ENCODE assay signal across 8 cellular contexts in genomic region chr1:111448482-111448917, GRCh38. TPM values are rescaled to one million over a fixed set of nuclear protein-coding genes. Genes with fewer than 3 reads are reported as not detected.
A peak's percentile ranks its signal among the peaks of the same experiment; 100 is the strongest.
DNase-seq lines count a peak whose midpoint lies in the region; ATAC-seq and TF ChIP-seq lines count a peak whose summit lies in the region.

No MANE protein-coding gene starts in this region.

- intact Hi-C loops in activated CD4-positive, alpha-beta T cell treated with anti-CD3 and anti-CD28 coated beads for 36 hours (cut with DNase I, micrococcal nuclease) = loop anchor here (2.0 to 5.0 kb wide), 7 partner anchors 22 to 1169 kb away; partner anchors contain the start of genes CAPZA1 (in 1 of the 2), CEPT1 (in 1 of the 2), DENND2D (in 1 of the 2) and DRAM2 (in 1 of the 2)
- intact Hi-C loops in esophagus muscularis mucosa (cut with DNase I) = no loop called here

- peak overlapping the region; percentile 82 for H3K27ac Mint-ChIP-seq in activated CD4-positive, alpha-beta T cell treated with anti-CD3 and anti-CD28 coated beads for 36 hours

- H3K4me1 ChIP-seq in esophagus muscularis mucosa (peaks cover 45 to 61% (median 54%) of the 10 kb centered on the region in 4 donors), neutrophil (ENCODE audit: control insufficient read depth in 1 of 2, insufficient read depth in 1 of 2, low read depth in 1 of 2, low read length in 1 of 2) (peaks cover 21 to 32% of the 10 kb centered on the region in 2 experiments)

- TF ChIP-seq POLR2A in esophagus muscularis mucosa (IDR thresholded peaks at IDR 0.05; ENCODE audit: low read depth) = no peak

- H3K36me3 ChIP-seq in esophagus muscularis mucosa = peaks cover 17 to 48% (median 30%) of the 10 kb centered on the region in 4 donors
- peaks cover 20% of the 10 kb centered on the region for H3K36me3 ChIP-seq in neutrophil

- DNase-seq in activated CD4-positive, alpha-beta T cell treated with anti-CD3 and anti-CD28 coated beads for 36 hours = peak; percentile 51
- DNase-seq in activated CD4-positive, alpha-beta T cell treated with anti-CD3 and anti-CD28 coated beads for 1 hour = no peak
- peak; percentile 43 for DNase-seq in activated CD4-positive, alpha-beta T cell treated with anti-CD3 and anti-CD28 coated beads for 48 hours
- DNase-seq in esophagus muscularis mucosa (ENCODE audit: extremely low spot score) = no peak
- DNase-seq in mesenteric fat pad (ENCODE audit: low spot score) = no peak

- H3K36me3 Mint-ChIP-seq in activated CD4-positive, alpha-beta T cell treated with anti-CD3 and anti-CD28 coated beads for 36 hours (ENCODE audit: low read depth) = peaks cover 54% of the 10 kb centered on the region

- no peaks in the 10 kb centered on the region for H3K27me3 Mint-ChIP-seq in activated CD4-positive, alpha-beta T cell treated with anti-CD3 and anti-CD28 coated beads for 36 hours

- no peak for TF ChIP-seq EP300 in esophagus muscularis mucosa (IDR thresholded peaks at IDR 0.05)

- POLR2A ChIA-PET in activated CD4-positive, alpha-beta T cell treated with anti-CD3 and anti-CD28 coated beads for 36 hours (lab: Charles Lee) = interaction anchor here (0.5 to 0.9 kb wide), 2 partner anchors 22 to 59 kb away, joined by 3 read pairs; no protein-coding TSS in a partner anchor

- peak; percentile 30 for ATAC-seq in activated CD4-positive, alpha-beta T cell treated with anti-CD3 and anti-CD28 coated beads for 36 hours
- ATAC-seq in HG03196 (IDR thresholded peaks at IDR 0.05; ENCODE audit: unreplicated experiment) = peak; percentile 18
- ATAC-seq in GM18873 (IDR thresholded peaks at IDR 0.05; ENCODE audit: low FRiP score, unreplicated experiment) = no peak

- no peak for TF ChIP-seq CTCF in esophagus muscularis mucosa (IDR thresholded peaks at IDR 0.05)
- no peak for TF ChIP-seq CTCF in neutrophil (IDR thresholded peaks at IDR 0.05)

- H3K4me1 Mint-ChIP-seq in activated CD4-positive, alpha-beta T cell treated with anti-CD3 and anti-CD28 coated beads for 36 hours = peaks cover 77% of the 10 kb centered on the region

- CTCF ChIA-PET in activated CD4-positive, alpha-beta T cell treated with anti-CD3 and anti-CD28 coated beads for 36 hours (lab: Charles Lee) = interaction anchor here (0.5 to 1.7 kb wide), 4 partner anchors 32 to 386 kb away, joined by 3 to 4 read pairs (median 3); no protein-coding TSS in a partner anchor

- H3K4me3 Mint-ChIP-seq in activated CD4-positive, alpha-beta T cell treated with anti-CD3 and anti-CD28 coated beads for 36 hours = peak overlapping the region; percentile 99

- H3K27ac ChIP-seq in esophagus muscularis mucosa (replicated peaks in 1 of 4) (peak overlapping the region; percentile 81 to 91 (median 87)), neutrophil (peak overlapping the region; percentile 89)

- H3K27me3 ChIP-seq in esophagus muscularis mucosa (no peaks in the 10 kb centered on the region), neutrophil (no peaks in the 10 kb centered on the region)

- 1% methylated on average over 21 of the region's 25 CpGs for WGBS in esophagus muscularis mucosa

- no peaks in the 10 kb centered on the region for H3K9me3 Mint-ChIP-seq in activated CD4-positive, alpha-beta T cell treated with anti-CD3 and anti-CD28 coated beads for 36 hours (ENCODE audit: low read depth)

- H3K9me3 ChIP-seq in esophagus muscularis mucosa (no peaks in the 10 kb centered on the region), neutrophil (no peaks in the 10 kb centered on the region)

- H3K4me3 ChIP-seq in esophagus muscularis mucosa (peak overlapping the region; percentile 60 to 91 (median 88)), neutrophil (ENCODE audit: low read depth in 1 of 2, low read length in 1 of 2) (peak overlapping the region; percentile 89 to 93)

RNA-seq across cellular contexts. Expression of gene WDR77, which starts 0.6 kb away (rescaled TPM):
- 10 to 100 TPM; 42.5 to 53.6 TPM for total RNA-seq in activated CD4-positive, alpha-beta T cell treated with anti-CD3 and anti-CD28 coated beads for 36 hours
- total RNA-seq in esophagus muscularis mucosa (10 to 100 TPM; 20.8 to 27.6 (median 25.7) TPM), mesenteric fat pad (35.4 TPM)

RNA-seq across cellular contexts. Expression of gene ATP5PB, which starts 0.8 kb away (rescaled TPM):
- 100 to 1,000 TPM; 292 to 301 TPM for total RNA-seq in activated CD4-positive, alpha-beta T cell treated with anti-CD3 and anti-CD28 coated beads for 36 hours
- total RNA-seq in esophagus muscularis mucosa (100 to 1,000 TPM; 177 to 203 (median 192) TPM), mesenteric fat pad (161 TPM)

RNA-seq across cellular contexts. Expression of gene OVGP1, which starts 21.0 kb away (rescaled TPM):
- 1 to 10 TPM; 1.2 to 1.5 TPM for total RNA-seq in activated CD4-positive, alpha-beta T cell treated with anti-CD3 and anti-CD28 coated beads for 36 hours
- total RNA-seq in esophagus muscularis mucosa (1 to 10 TPM in 3 of 4 donors, under 1 TPM in 1; 0.83 to 1.2 (median 1.2) TPM), mesenteric fat pad (1.4 TPM)

RNA-seq across cellular contexts. Expression of gene C1orf162, which starts 25.3 kb away (rescaled TPM):
- total RNA-seq in activated CD4-positive, alpha-beta T cell treated with anti-CD3 and anti-CD28 coated beads for 36 hours = 1 to 10 TPM; 4.7 to 7.6 TPM
- total RNA-seq in esophagus muscularis mucosa = 10 to 100 TPM in 3 of 4 donors, 1 to 10 TPM in 1; 7.5 to 23.0 (median 12.2) TPM
- 98.7 TPM for total RNA-seq in mesenteric fat pad

RNA-seq across cellular contexts. Expression of gene ADORA3, which starts 54.9 kb away (rescaled TPM):
- under 1 TPM in 1 of 2 experiments, not detected in 1; 0.16 TPM for total RNA-seq in activated CD4-positive, alpha-beta T cell treated with anti-CD3 and anti-CD28 coated beads for 36 hours
- total RNA-seq in esophagus muscularis mucosa (10 to 100 TPM in 1 of 4 donors, 1 to 10 TPM in 3; 4.9 to 13.3 (median 5.1) TPM), mesenteric fat pad (17.2 TPM)

Comparison
In these comparisons a context has a peak if more than half of its experiments do, and no peak if none do; other contexts are left out.
1. DNase-seq: peak in activated CD4-positive, alpha-beta T cell treated with anti-CD3 and anti-CD28 coated beads for 36 hours (single experiment) and activated CD4-positive, alpha-beta T cell treated with anti-CD3 and anti-CD28 coated beads for 48 hours (single experiment); none in activated CD4-positive, alpha-beta T cell treated with anti-CD3 and anti-CD28 coated beads for 1 hour (single experiment), esophagus muscularis mucosa (single experiment) and mesenteric fat pad (single experiment).